ENCODE assay signal across 8 cellular contexts in the genomic region with DNA sequence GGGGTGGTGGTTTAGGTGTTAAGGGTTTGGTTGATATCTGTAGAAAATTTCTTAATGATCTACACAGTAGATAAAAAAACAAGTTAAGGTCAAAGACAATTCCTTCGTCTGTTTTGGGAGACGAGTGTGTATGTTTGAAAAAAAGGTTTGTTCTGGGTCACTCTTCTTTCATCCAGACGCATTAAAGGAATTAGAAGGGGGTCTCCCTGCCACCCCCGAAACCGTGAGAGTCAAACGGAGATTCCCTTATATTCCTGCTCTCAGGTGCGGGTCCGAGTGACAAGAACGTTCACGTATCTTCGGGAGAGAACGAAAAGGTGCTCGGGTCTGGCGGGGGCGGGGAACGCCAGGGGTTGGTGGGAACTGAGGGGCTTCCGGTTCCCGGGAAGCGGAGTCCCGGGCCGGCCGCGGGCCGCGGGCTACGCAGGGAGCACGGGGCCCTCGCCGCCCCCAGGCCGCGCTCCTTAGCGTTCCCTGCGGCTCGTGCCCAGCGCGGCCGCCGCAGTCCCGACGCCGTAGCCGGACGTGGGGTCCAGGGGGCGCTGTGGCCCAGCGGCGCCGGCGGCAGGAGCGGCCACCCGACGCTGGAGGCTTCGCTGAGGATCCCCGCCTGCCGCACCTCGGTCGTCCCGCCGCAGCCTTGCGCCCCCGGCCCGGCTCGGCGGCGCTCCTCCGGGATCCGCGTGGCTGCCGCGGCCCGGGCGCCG. TPM values are rescaled to one million over a fixed set of nuclear protein-coding genes. Genes with fewer than 3 reads are reported as not detected.
DNase-seq lines count a peak whose midpoint lies in the region; ATAC-seq, FAIRE-seq and TF ChIP-seq lines count a peak whose summit lies in the region.

A gene with protein sequence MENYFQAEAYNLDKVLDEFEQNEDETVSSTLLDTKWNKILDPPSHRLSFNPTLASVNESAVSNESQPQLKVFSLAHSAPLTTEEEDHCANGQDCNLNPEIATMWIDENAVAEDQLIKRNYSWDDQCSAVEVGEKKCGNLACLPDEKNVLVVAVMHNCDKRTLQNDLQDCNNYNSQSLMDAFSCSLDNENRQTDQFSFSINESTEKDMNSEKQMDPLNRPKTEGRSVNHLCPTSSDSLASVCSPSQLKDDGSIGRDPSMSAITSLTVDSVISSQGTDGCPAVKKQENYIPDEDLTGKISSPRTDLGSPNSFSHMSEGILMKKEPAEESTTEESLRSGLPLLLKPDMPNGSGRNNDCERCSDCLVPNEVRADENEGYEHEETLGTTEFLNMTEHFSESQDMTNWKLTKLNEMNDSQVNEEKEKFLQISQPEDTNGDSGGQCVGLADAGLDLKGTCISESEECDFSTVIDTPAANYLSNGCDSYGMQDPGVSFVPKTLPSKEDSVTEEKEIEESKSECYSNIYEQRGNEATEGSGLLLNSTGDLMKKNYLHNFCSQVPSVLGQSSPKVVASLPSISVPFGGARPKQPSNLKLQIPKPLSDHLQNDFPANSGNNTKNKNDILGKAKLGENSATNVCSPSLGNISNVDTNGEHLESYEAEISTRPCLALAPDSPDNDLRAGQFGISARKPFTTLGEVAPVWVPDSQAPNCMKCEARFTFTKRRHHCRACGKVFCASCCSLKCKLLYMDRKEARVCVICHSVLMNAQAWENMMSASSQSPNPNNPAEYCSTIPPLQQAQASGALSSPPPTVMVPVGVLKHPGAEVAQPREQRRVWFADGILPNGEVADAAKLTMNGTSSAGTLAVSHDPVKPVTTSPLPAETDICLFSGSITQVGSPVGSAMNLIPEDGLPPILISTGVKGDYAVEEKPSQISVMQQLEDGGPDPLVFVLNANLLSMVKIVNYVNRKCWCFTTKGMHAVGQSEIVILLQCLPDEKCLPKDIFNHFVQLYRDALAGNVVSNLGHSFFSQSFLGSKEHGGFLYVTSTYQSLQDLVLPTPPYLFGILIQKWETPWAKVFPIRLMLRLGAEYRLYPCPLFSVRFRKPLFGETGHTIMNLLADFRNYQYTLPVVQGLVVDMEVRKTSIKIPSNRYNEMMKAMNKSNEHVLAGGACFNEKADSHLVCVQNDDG (N-terminal part only) (plus strand): TSS at position 577 of the 707 bp plus-strand sequence. CDS start 91,118 bp downstream, outside the sequence.

- peaks cover 21% of the 10 kb centered on the region for H3K4me1 ChIP-seq in neuron (ENCODE audit: insufficient read depth, low read length)

- H3K27me3 ChIP-seq in neuron (ENCODE audit: insufficient read depth, low read length), result peaks cover 3% of the 10 kb centered on the region

- peak within 1 kb of the TSS; percentile 2 to 47 (median 27) for H3K27ac Mint-ChIP-seq in IgD-negative memory B cell

- DNase-seq in D721Med (ENCODE audit: insufficient read length, low spot score) (no peak), SHP77 treated with DMSO at 0.1 percent for 48 hours (lab: John Stamatoyannopoulos, UW) (peak; percentile 35), frontal cortex (ENCODE audit: low spot score in 2 of 2) (peak; percentile 74 to 81), superior temporal gyrus (ENCODE audit: extremely low spot score) (peak; percentile 72)
- peak; percentile 8 to 69 (median 34) for DNase-seq in activated naive CD4-positive, alpha-beta T cell (lab: John Stamatoyannopoulos, UW)

- peak; percentile 63 for TF ChIP-seq CTCF in D721Med (IDR thresholded peaks at IDR 0.05; ENCODE audit: insufficient read depth, missing control alignments)

- no peak for FAIRE-seq in D721Med (lab: Jason Lieb, UNC)
- FAIRE-seq in frontal cortex (lab: Jason Lieb, UNC), result no peak

- H3K36me3 Mint-ChIP-seq in IgD-negative memory B cell, result no peaks in the 10 kb centered on the region

- peak within 1 kb of the TSS; percentile 74 for H3K4me3 ChIP-seq in neuron (ENCODE audit: low read length)

- H2AFZ ChIP-seq in neuron (ENCODE audit: low read depth, low read length), result peak within 1 kb of the TSS; percentile 96

- peak within 1 kb of the TSS; percentile 80 to 93 (median 88) for H3K4me3 Mint-ChIP-seq in IgD-negative memory B cell

- peaks cover 29% of the 10 kb centered on the region for H3K27me3 Mint-ChIP-seq in IgD-negative memory B cell

- H3K9me3 ChIP-seq in neuron (ENCODE audit: low read length), result no peaks in the 10 kb centered on the region

- peaks cover 14 to 26% (median 23%) of the 10 kb centered on the region in 3 donors for H3K4me1 Mint-ChIP-seq in IgD-negative memory B cell

- peak; percentile 53 for ATAC-seq in GM21447 (IDR thresholded peaks at IDR 0.05; ENCODE audit: unreplicated experiment)

- no peaks in the 10 kb centered on the region for H3K36me3 ChIP-seq in neuron (ENCODE audit: insufficient read depth, low read length)

- peaks cover 0 to 2% (median 0%) of the 10 kb centered on the region in 3 donors for H3K9me3 Mint-ChIP-seq in IgD-negative memory B cell

RNA-seq across cellular contexts. Expression of the gene that starts here (rescaled TPM):
- polyA plus RNA-seq in IgD-negative memory B cell, result 0.78 TPM
- 79.1 TPM for total RNA-seq in frontal cortex
